31 cellular contexts compared by ENCODE assay signal in the genomic region with DNA sequence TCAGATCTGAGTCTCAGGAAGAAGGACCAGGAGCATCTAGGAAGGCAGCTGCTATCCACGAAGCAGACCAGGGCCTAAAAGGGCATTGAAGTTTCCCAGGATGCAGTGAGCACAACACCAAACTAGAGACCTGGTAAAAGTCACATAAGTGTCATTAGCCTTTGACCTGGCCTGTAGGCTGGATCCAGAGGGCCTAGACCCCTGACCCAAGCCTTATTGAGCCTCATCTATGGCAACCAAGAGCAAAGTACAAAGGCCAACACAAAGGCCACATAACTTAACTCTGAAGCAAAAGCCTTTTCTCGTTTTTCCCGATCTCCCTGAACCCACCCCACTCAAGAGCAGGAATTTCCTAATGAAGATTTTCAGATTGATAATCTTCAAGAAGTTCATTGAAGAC.
"Had no signal": no experiment of that assay in that cellular context is flagged by ENCODE, and none has a peak within 500 bp of the region (broad histone marks: within the 10 kb centered on the region; RNA-seq: fewer than 3 reads in every experiment).

No MANE protein-coding gene starts in this region.

- ATAC-seq: naive thymus-derived CD8-positive, alpha-beta T cell; pancreas; sciatic nerve; stimulated activated memory B cell treated with anti-CD40 and anti-IgM and Interleukin-4, amounts not matched to agents 10 μg/mL and 1 μg/mL and 100 μg/mL, for 72 hours; stimulated activated naive CD8-positive, alpha-beta T cell treated with anti-CD3 and anti-CD28 coated beads, Interleukin-15, amount 100 ng/mL, for 72 hours; stimulated activated naive CD8-positive, alpha-beta T cell treated with anti-CD3 and anti-CD28 coated beads, Interleukin-15, Interleukin-2, amounts not matched to agents 100 U/mL and 50 U/mL, for 24 hours; upper lobe of right lung had no signal

- H3K27ac ChIP-seq: neutrophil, pancreas, prostate gland, right atrium auricular region, skin epidermis, spleen, suprapubic skin, testis, tibial artery, transverse colon, upper lobe of right lung, uterus had no signal

- H3K4me1 Mint-ChIP-seq: naive thymus-derived CD8-positive, alpha-beta T cell; nephron progenitor cell; neural crest cell; stimulated activated memory B cell treated with anti-CD40 and anti-IgM and Interleukin-4, amounts not matched to agents 10 μg/mL and 1 μg/mL and 100 μg/mL, for 72 hours; stimulated activated naive CD8-positive, alpha-beta T cell treated with anti-CD3 and anti-CD28 coated beads, Interleukin-15, amount 100 ng/mL, for 72 hours had no signal

- H3K4me3 ChIP-seq: pancreas, prostate gland, right atrium auricular region, skin epidermis, smooth muscle cell, spleen, suprapubic skin, testis, tibial artery, transverse colon, upper lobe of right lung, uterus had no signal

- DNase-seq: naive thymus-derived CD8-positive, alpha-beta T cell; nephron progenitor cell; nucleus accumbens; pancreas; retina; spleen; stimulated activated CD4-positive, alpha-beta T cell treated with anti-CD3 and anti-CD28 coated beads, Interleukin-12 subunit alpha, Interleukin-12 subunit beta, amount 100 ng/mL, for 4 hours; stimulated activated CD4-positive, alpha-beta T cell treated with anti-CD3 and anti-CD28 coated beads, Interleukin-1b, Interleukin-23, amount 100 ng/mL, for 48 hours; stimulated activated CD4-positive, alpha-beta T cell treated with anti-CD3 and anti-CD28 coated beads, Interleukin-4, amount 100 ng/mL, for 1 hour; stimulated activated CD4-positive, alpha-beta T cell treated with anti-CD3 and anti-CD28 coated beads, Interleukin-4, amount 100 ng/mL, for 4 hours; stimulated activated CD8-positive, alpha-beta memory T cell treated with anti-CD3 and anti-CD28 coated beads, Interleukin-4, amount 100 ng/mL, for 48 hours; stimulated activated naive CD4-positive, alpha-beta T cell; stimulated activated naive CD8-positive, alpha-beta T cell treated with anti-CD3 and anti-CD28 coated beads, Interleukin-15, amount 100 ng/mL, for 72 hours; stimulated activated naive CD8-positive, alpha-beta T cell treated with anti-CD3 and anti-CD28 coated beads, Interleukin-15, Interleukin-2, amounts not matched to agents 100 U/mL and 50 U/mL, for 24 hours; substantia nigra; testis; tibial artery; transverse colon; upper lobe of right lung; uterus had no signal

- H3K27me3 ChIP-seq: neutrophil, pancreas, right atrium auricular region, spleen, suprapubic skin, testis, tibial artery, transverse colon, upper lobe of right lung, uterus had no signal

- H3K36me3 ChIP-seq: neutrophil, pancreas, prostate gland, right atrium auricular region, spleen, suprapubic skin, tibial artery, transverse colon, upper lobe of right lung, uterus had no signal

- H3K9me3 ChIP-seq: neutrophil, pancreas, prostate gland, suprapubic skin, testis, tibial artery, transverse colon, upper lobe of right lung, uterus had no signal

- H3K27ac Mint-ChIP-seq: naive thymus-derived CD8-positive, alpha-beta T cell; natural killer cell treated with Interleukin-12 subunit alpha and Interleukin-12 subunit beta and Interleukin-15 and Interleukin-18, amount 100 ng/mL, for 72 hours; nephron progenitor cell; stimulated activated memory B cell treated with anti-CD40 and anti-IgM and Interleukin-4, amounts not matched to agents 10 μg/mL and 1 μg/mL and 100 μg/mL, for 72 hours; stimulated activated naive CD8-positive, alpha-beta T cell treated with anti-CD3 and anti-CD28 coated beads, Interleukin-15, amount 100 ng/mL, for 72 hours; type B pancreatic cell had no signal

- H3K36me3 Mint-ChIP-seq: type B pancreatic cell had no signal

- H3K4me3 Mint-ChIP-seq: naive thymus-derived CD8-positive, alpha-beta T cell; natural killer cell treated with Interleukin-12 subunit alpha and Interleukin-12 subunit beta and Interleukin-15 and Interleukin-18, amount 100 ng/mL, for 72 hours; nephron progenitor cell; neural crest cell; stimulated activated memory B cell treated with anti-CD40 and anti-IgM and Interleukin-4, amounts not matched to agents 10 μg/mL and 1 μg/mL and 100 μg/mL, for 72 hours; stimulated activated naive CD8-positive, alpha-beta T cell treated with anti-CD3 and anti-CD28 coated beads, Interleukin-15, amount 100 ng/mL, for 72 hours; type B pancreatic cell had no signal

- H3K4me1 ChIP-seq: pancreas, right atrium auricular region, spleen, suprapubic skin, testis, tibial artery, transverse colon, upper lobe of right lung, uterus had no signal
